ENCODE assay signal across 8 cellular contexts in genomic region chr12:124774462-124775167, GRCh38.
A peak's percentile ranks its signal among the peaks of the same experiment; 100 is the strongest.
DNase-seq lines count a peak whose midpoint lies in the region; ATAC-seq and FAIRE-seq lines count a peak whose summit lies in the region.

No MANE protein-coding gene starts in this region.

- DNase-seq in GM18507 (ENCODE audit: extremely low spot score, insufficient read length, low read depth) (no peak), NOMO-1 treated with DMSO at 0.1 percent for 48 hours (lab: John Stamatoyannopoulos, UW; ENCODE audit: unreplicated experiment) (peak; percentile 79), inferior parietal cortex (ENCODE audit: extremely low spot score) (peak; percentile 77), NCI-H510A (lab: John Stamatoyannopoulos, UW) (no peak), NCI-H526 treated with DMSO at 0.1 percent for 48 hours (lab: John Stamatoyannopoulos, UW) (no peak)
- peak; percentile 86 for DNase-seq in activated naive CD8-positive, alpha-beta T cell treated with anti-CD3 and anti-CD28 coated beads for 36 hours
- peak; percentile 62 to 85 (median 72) for DNase-seq in stimulated activated CD4-positive, alpha-beta T cell treated with anti-CD3 and anti-CD28 coated beads, TNF-alpha, amount 100 ng/mL, for 48 hours (ENCODE audit: low read depth in 3 of 3)

- peaks cover 34% of the 10 kb centered on the region for H3K4me1 Mint-ChIP-seq in activated naive CD8-positive, alpha-beta T cell treated with anti-CD3 and anti-CD28 coated beads for 36 hours

- FAIRE-seq in GM18507 (lab: Jason Lieb, UNC): peak; percentile 99

- H3K27ac Mint-ChIP-seq in activated naive CD8-positive, alpha-beta T cell treated with anti-CD3 and anti-CD28 coated beads for 36 hours: peak overlapping the region; percentile 93

- H3K36me3 Mint-ChIP-seq in activated naive CD8-positive, alpha-beta T cell treated with anti-CD3 and anti-CD28 coated beads for 36 hours: peaks cover 14% of the 10 kb centered on the region

- H3K4me3 Mint-ChIP-seq in activated naive CD8-positive, alpha-beta T cell treated with anti-CD3 and anti-CD28 coated beads for 36 hours: peak overlapping the region; percentile 61

- peaks cover 9% of the 10 kb centered on the region for H3K9me3 Mint-ChIP-seq in activated naive CD8-positive, alpha-beta T cell treated with anti-CD3 and anti-CD28 coated beads for 36 hours

- peaks cover 22% of the 10 kb centered on the region for H3K27me3 Mint-ChIP-seq in activated naive CD8-positive, alpha-beta T cell treated with anti-CD3 and anti-CD28 coated beads for 36 hours

- ATAC-seq in HG02642 (IDR thresholded peaks at IDR 0.05; ENCODE audit: poor library complexity, unreplicated experiment): peak; percentile 78

Comparison
In these comparisons a context has a peak if more than half of its experiments do, and no peak if none do; other contexts are left out.
1. DNase-seq: peak in NOMO-1 treated with DMSO at 0.1 percent for 48 hours (single experiment), activated naive CD8-positive, alpha-beta T cell treated with anti-CD3 and anti-CD28 coated beads for 36 hours (single experiment), inferior parietal cortex (single experiment) and stimulated activated CD4-positive, alpha-beta T cell treated with anti-CD3 and anti-CD28 coated beads, TNF-alpha, amount 100 ng/mL, for 48 hours (3 of 3); none in GM18507 (single experiment), NCI-H510A (single experiment) and NCI-H526 treated with DMSO at 0.1 percent for 48 hours (single experiment).